In genomic region chr19:18594096-18594823, GRCh38 we compare ENCODE assay signal across 8 cellular contexts. TPM values are rescaled to one million over a fixed set of nuclear protein-coding genes. Genes with fewer than 3 reads are reported as not detected.
DNase-seq lines count a peak whose midpoint lies in the region; ATAC-seq and TF ChIP-seq lines count a peak whose summit lies in the region.

No MANE protein-coding gene starts in this region.

- H3K27me3 Mint-ChIP-seq in activated naive CD8-positive, alpha-beta T cell treated with anti-CD3 and anti-CD28 coated beads for 36 hours, result peaks cover 20% of the 10 kb centered on the region

- H3K9me3 ChIP-seq in SU-DHL-6 (ENCODE audit: insufficient read depth, low read length) (no peaks in the 10 kb centered on the region), heart left ventricle (no peaks in the 10 kb centered on the region), prostate gland (no peaks in the 10 kb centered on the region)

- H3K27ac Mint-ChIP-seq in activated naive CD8-positive, alpha-beta T cell treated with anti-CD3 and anti-CD28 coated beads for 36 hours, result peak overlapping the region; percentile 66

- in situ Hi-C loops in GM13977 (cut with MboI; ENCODE audit: low pct_unique_long_range_greater_than_20kb, low sequenced_read_pairs, unreplicated experiment), result no loop called here

- TF ChIP-seq POLR2A in heart left ventricle (IDR thresholded peaks at IDR 0.05), result peak in 1 of 2 donors; percentile 33
- TF ChIP-seq POLR2A in prostate gland (IDR thresholded peaks at IDR 0.05), result no peak

- peak; percentile 44 to 72 (median 65) for ATAC-seq in heart left ventricle

- TF ChIP-seq CTCF in 22Rv1 (IDR thresholded peaks at IDR 0.05), result peak; percentile 96
- peak; percentile 94 for TF ChIP-seq CTCF in GM13977 (IDR thresholded peaks at IDR 0.05; ENCODE audit: extremely low read depth, insufficient read depth, missing control alignments)
- TF ChIP-seq CTCF in SU-DHL-6 (IDR thresholded peaks at IDR 0.05; ENCODE audit: insufficient read depth, low read length, poor library complexity, severe bottlenecking), result peak; percentile 80
- TF ChIP-seq CTCF in heart left ventricle (IDR thresholded peaks at IDR 0.05), result peak; percentile 49 to 94 (median 89)
- TF ChIP-seq CTCF in prostate gland (IDR thresholded peaks at IDR 0.05), result peak; percentile 78 to 94 (median 90)

- H3K4me3 Mint-ChIP-seq in activated naive CD8-positive, alpha-beta T cell treated with anti-CD3 and anti-CD28 coated beads for 36 hours, result peak overlapping the region; percentile 83

- H3F3A ChIP-seq in SU-DHL-6 (ENCODE audit: insufficient read depth), result peaks cover 11% of the 10 kb centered on the region

- H3K4me2 ChIP-seq in SU-DHL-6 (ENCODE audit: low read depth, low read length, poor library complexity, severe bottlenecking), result peak overlapping the region; percentile 66

- peak overlapping the region; percentile 29 for H2AFZ ChIP-seq in SU-DHL-6 (ENCODE audit: low read depth, low read length, severe bottlenecking)

- peak overlapping the region; percentile 42; the same call in 1 of the 2 replicates for H3K9ac ChIP-seq in SU-DHL-6 (ENCODE audit: low read length)

- no peaks in the 10 kb centered on the region for H3K9me2 ChIP-seq in SU-DHL-6 (replicated peaks; ENCODE audit: insufficient read depth, low read length)

- no peaks in the 10 kb centered on the region for H4K20me1 ChIP-seq in SU-DHL-6 (ENCODE audit: low read depth, low read length)

- intact Hi-C loops in heart left ventricle (cut with DNase I) (loop anchor here in 8 of 10 donors (1.0 to 10.0 kb wide), 10 partner anchors 61 to 273 kb away; partner anchors contain the start of gene CRTC1 (in 3 of the 8)), prostate gland (cut with DNase I) (loop anchor here (2.0 kb wide), 1 partner anchor 253 kb away; no protein-coding TSS in a partner anchor)

- DNase-seq in GM13977 (ENCODE audit: low spot score) (peak; percentile 96), Kasumi-1 (lab: John Stamatoyannopoulos, UW) (peak; percentile 43 to 46), heart left ventricle (peak; percentile 68 to 87 (median 73)), prostate gland (ENCODE audit: low spot score) (peak; percentile 72), ureter (ENCODE audit: low spot score) (peak; percentile 73)
- peak; percentile 86 for DNase-seq in activated naive CD8-positive, alpha-beta T cell treated with anti-CD3 and anti-CD28 coated beads for 36 hours

- H3K36me3 Mint-ChIP-seq in activated naive CD8-positive, alpha-beta T cell treated with anti-CD3 and anti-CD28 coated beads for 36 hours, result peaks cover 15% of the 10 kb centered on the region

- no peaks in the 10 kb centered on the region for H3K9me3 Mint-ChIP-seq in activated naive CD8-positive, alpha-beta T cell treated with anti-CD3 and anti-CD28 coated beads for 36 hours

- H3K4me1 ChIP-seq in heart left ventricle (peaks cover 4 to 39% (median 27%) of the 10 kb centered on the region in 12 donors), prostate gland (replicated peaks) (peaks cover 10% of the 10 kb centered on the region)

- no peaks in the 10 kb centered on the region for H3K79me2 ChIP-seq in SU-DHL-6 (ENCODE audit: insufficient read depth, low read length)

- 1 to 3% (median 2%) methylated on average over 16 to 54 of the region's 54 CpGs for WGBS in heart left ventricle, 4 donors
- WGBS in prostate gland, result under 1% methylated on average over 54 of the region's 54 CpGs

- H3K27ac ChIP-seq in 22Rv1, result peak overlapping the region; percentile 50
- no peak overlapping the region for H3K27ac ChIP-seq in SU-DHL-6 (ENCODE audit: low read depth, low read length)
- peak overlapping the region in 6 of 12 donors; percentile 13 to 63 (median 28) for H3K27ac ChIP-seq in heart left ventricle
- H3K27ac ChIP-seq in prostate gland, result no peak overlapping the region

- peak overlapping the region; percentile 36 for H3K4me3 ChIP-seq in SU-DHL-6 (ENCODE audit: insufficient read depth, low read length, poor library complexity, severe bottlenecking)
- H3K4me3 ChIP-seq in heart left ventricle, result peak overlapping the region in 11 of 12 donors; percentile 12 to 54 (median 46)
- H3K4me3 ChIP-seq in prostate gland, result peak overlapping the region; percentile 20 to 35

- no peaks in the 10 kb centered on the region for H3K27me3 ChIP-seq in SU-DHL-6 (ENCODE audit: low read length)
- peaks cover 0 to 30% (median 15%) of the 10 kb centered on the region in 9 donors for H3K27me3 ChIP-seq in heart left ventricle
- no peaks in the 10 kb centered on the region for H3K27me3 ChIP-seq in prostate gland (replicated peaks; ENCODE audit: insufficient read depth)

- H3K36me3 ChIP-seq in SU-DHL-6 (ENCODE audit: low read length), result no peaks in the 10 kb centered on the region
- H3K36me3 ChIP-seq in heart left ventricle, result peaks cover 0 to 15% (median 11%) of the 10 kb centered on the region in 9 donors
- H3K36me3 ChIP-seq in prostate gland, result peaks cover 0 to 3% of the 10 kb centered on the region in 2 donors

- peaks cover 29% of the 10 kb centered on the region for H3K4me1 Mint-ChIP-seq in activated naive CD8-positive, alpha-beta T cell treated with anti-CD3 and anti-CD28 coated beads for 36 hours

RNA-seq across cellular contexts. Expression of gene REX1BD, which starts 5.7 kb away (rescaled TPM):
- total RNA-seq in activated naive CD8-positive, alpha-beta T cell treated with anti-CD3 and anti-CD28 coated beads for 36 hours, result 10 to 100 TPM; 71.6 to 74.7 TPM
- 100 to 1,000 TPM in 2 of 9 donors, 10 to 100 TPM in 7; 42.9 to 205 (median 68.2) TPM for total RNA-seq in heart left ventricle
- polyA plus RNA-seq in heart left ventricle, result 100 to 1,000 TPM in 1 of 2 donors, 10 to 100 TPM in 1; 46.8 to 101 TPM
- total RNA-seq in prostate gland, result 100 to 1,000 TPM in 1 of 2 donors, 10 to 100 TPM in 1; 98.9 to 149 TPM
- 62.1 TPM for total RNA-seq in ureter

RNA-seq across cellular contexts. Expression of gene CRLF1, which starts 12.3 kb away (rescaled TPM):
- not detected for total RNA-seq in activated naive CD8-positive, alpha-beta T cell treated with anti-CD3 and anti-CD28 coated beads for 36 hours
- total RNA-seq in heart left ventricle, result 10 to 100 TPM in 4 of 9 donors, 1 to 10 TPM in 5; 2.8 to 60.5 (median 9.9) TPM
- polyA plus RNA-seq in heart left ventricle, result 10 to 100 TPM; 50.2 to 64.0 TPM
- total RNA-seq in prostate gland, result 10 to 100 TPM in 1 of 2 donors, 1 to 10 TPM in 1; 2.6 to 12.6 TPM
- 7.8 TPM for total RNA-seq in ureter

RNA-seq across cellular contexts. Expression of gene TMEM59L, which starts 18.4 kb away (rescaled TPM):
- not detected for total RNA-seq in activated naive CD8-positive, alpha-beta T cell treated with anti-CD3 and anti-CD28 coated beads for 36 hours
- total RNA-seq in heart left ventricle (1 to 10 TPM in 5 of 9 donors, under 1 TPM in 4; 0.50 to 4.6 (median 1.1) TPM), prostate gland (1 to 10 TPM in 1 of 2 donors, under 1 TPM in 1; 0.27 to 3.6 TPM), ureter (1.3 TPM)
- polyA plus RNA-seq in heart left ventricle, result 1 to 10 TPM; 1.5 to 5.1 TPM

RNA-seq across cellular contexts. Expression of gene UBA52, which starts 22.6 kb away (rescaled TPM):
- 1,000 to 10,000 TPM; 1,816 to 1,826 TPM for total RNA-seq in activated naive CD8-positive, alpha-beta T cell treated with anti-CD3 and anti-CD28 coated beads for 36 hours
- 100 to 1,000 TPM; 336 to 944 (median 761) TPM for total RNA-seq in heart left ventricle
- polyA plus RNA-seq in heart left ventricle, result 100 to 1,000 TPM; 675 to 716 TPM
- 100 to 1,000 TPM; 646 to 738 TPM for total RNA-seq in prostate gland
- 1,235 TPM for total RNA-seq in ureter

RNA-seq across cellular contexts. Expression of gene KXD1, which starts 36.6 kb away (rescaled TPM):
- total RNA-seq in activated naive CD8-positive, alpha-beta T cell treated with anti-CD3 and anti-CD28 coated beads for 36 hours, result 100 to 1,000 TPM; 116 to 124 TPM
- total RNA-seq in heart left ventricle (100 to 1,000 TPM in 1 of 9 donors, 10 to 100 TPM in 8; 36.1 to 116 (median 46.7) TPM), prostate gland (100 to 1,000 TPM; 115 to 130 TPM), ureter (79.5 TPM)
- 100 to 1,000 TPM in 1 of 2 donors, 10 to 100 TPM in 1; 36.9 to 106 TPM for polyA plus RNA-seq in heart left ventricle

Comparison
In these comparisons a context has a peak if more than half of its experiments do, and no peak if none do; other contexts are left out.
1. DNase-seq: peak in every context shown above with its lines; median percentile 96 in GM13977; 86 in activated naive CD8-positive, alpha-beta T cell treated with anti-CD3 and anti-CD28 coated beads for 36 hours; 73 in heart left ventricle; 73 in ureter; 72 in prostate gland; 44 in Kasumi-1.